In genomic region chr13:40660270-40660669, GRCh38 we compare ENCODE assay signal across 14 cellular contexts. TPM values are rescaled to one million over a fixed set of nuclear protein-coding genes. Genes with fewer than 3 reads are reported as not detected.
DNase-seq lines count a peak whose midpoint lies in the region; ATAC-seq and TF ChIP-seq lines count a peak whose summit lies in the region.
"Had no signal": no experiment of that assay in that cellular context is flagged by ENCODE, and none has a peak within 500 bp of the region (broad histone marks: within the 10 kb centered on the region; RNA-seq: fewer than 3 reads in every experiment).

No MANE protein-coding gene starts in this region.

- no peak overlapping the region for H2BK12ac ChIP-seq in mesenchymal stem cell (ENCODE audit: low read length in 2 of 2)

- H3F3A ChIP-seq in Loucy (ENCODE audit: low read depth) (no peaks in the 10 kb centered on the region), neural progenitor cell (ENCODE audit: low read depth) (peaks cover 4% of the 10 kb centered on the region)

- H3K9me3 ChIP-seq in Loucy (ENCODE audit: insufficient read depth, low read depth, low read length), result no peaks in the 10 kb centered on the region
- H3K9me3 ChIP-seq in gastrocnemius medialis, result no peaks in the 10 kb centered on the region
- no peaks in the 10 kb centered on the region for H3K9me3 ChIP-seq in neural progenitor cell (ENCODE audit: low read depth)
- no peaks in the 10 kb centered on the region for H3K9me3 ChIP-seq in mesenchymal stem cell (ENCODE audit: control insufficient read depth, low read length)
- H3K9me3 ChIP-seq: body of pancreas, tibial artery had no signal

- H3K27ac ChIP-seq in gastrocnemius medialis, result peak overlapping the region; percentile 96 to 99 (median 98)
- no peak overlapping the region for H3K27ac ChIP-seq in neural progenitor cell
- H3K27ac ChIP-seq in mesenchymal stem cell (ENCODE audit: low read length, poor library complexity, severe bottlenecking), result no peak overlapping the region
- H3K27ac ChIP-seq: body of pancreas, tibial artery had no signal

- H3K36me3 Mint-ChIP-seq in T-helper 1 cell treated with Interleukin-12 subunit alpha and Interleukin-12 subunit beta and Interleukin-4 antibody, amounts not matched to agents 30 μg/mL and 1 μg/mL, for 36 hours (ENCODE audit: low read depth), result peaks cover 26% of the 10 kb centered on the region
- peaks cover 10% of the 10 kb centered on the region for H3K36me3 Mint-ChIP-seq in dendritic cell treated with granulocyte-macrophage colony-stimulating factor and Interleukin-4, amounts not matched to agents 40 ng/mL and 50 ng/mL, for 4 days (ENCODE audit: low read depth)
- peaks cover 9% of the 10 kb centered on the region for H3K36me3 Mint-ChIP-seq in neural progenitor cell

- in situ Hi-C loops in gastrocnemius medialis (cut with MboI; ENCODE audit: low sequenced_read_pairs in 4 of 4), result loop anchor here (10.0 to 25.0 kb wide), 4 partner anchors 123 to 425 kb away; no protein-coding TSS in a partner anchor

- no peak for TF ChIP-seq CTCF in Loucy (conservative IDR thresholded peaks at IDR 0.05; ENCODE audit: low read length)
- TF ChIP-seq CTCF in gastrocnemius medialis (IDR thresholded peaks at IDR 0.05 in 4 of 5, conservative IDR thresholded peaks at IDR 0.05 in 1 of 5), result no peak
- no peak for TF ChIP-seq CTCF in neural progenitor cell (IDR thresholded peaks at IDR 0.05)

- ATAC-seq in gastrocnemius medialis, result no peak
- ATAC-seq: activated CD8-positive, alpha-beta memory T cell treated with anti-CD3 and anti-CD28 coated beads, Interleukin-2, amount 10 ng/mL, durations not matched to agents 7 days and 5 days; body of pancreas had no signal

- H3K9ac ChIP-seq in Loucy (ENCODE audit: low read depth, low read length, poor library complexity, severe bottlenecking), result peak overlapping the region; percentile 38
- no peak overlapping the region for H3K9ac ChIP-seq in neural progenitor cell
- no peak overlapping the region for H3K9ac ChIP-seq in mesenchymal stem cell (ENCODE audit: low read length)

- H3K36me3 ChIP-seq in Loucy (ENCODE audit: insufficient read depth, low read length) (no peaks in the 10 kb centered on the region), gastrocnemius medialis (no peaks in the 10 kb centered on the region), neural progenitor cell (no peaks in the 10 kb centered on the region), mesenchymal stem cell (ENCODE audit: control insufficient read depth in 1 of 2, insufficient read depth in 2 of 2, low read depth in 1 of 2, low read length in 2 of 2) (no peaks in the 10 kb centered on the region)
- H3K36me3 ChIP-seq: tibial artery had no signal

- H4K20me1 ChIP-seq in Loucy (ENCODE audit: insufficient read depth, low read length, poor library complexity, severe bottlenecking), result peaks cover 2% of the 10 kb centered on the region
- H4K20me1 ChIP-seq in neural progenitor cell (ENCODE audit: low read depth), result peaks cover 22% of the 10 kb centered on the region

- WGBS in mesenchymal stem cell, result no CpG with 5 or more reads among the region's 4 CpGs

- no peak overlapping the region for H3K23ac ChIP-seq in mesenchymal stem cell (ENCODE audit: low read length in 2 of 2)

- no peak overlapping the region for H2AK5ac ChIP-seq in mesenchymal stem cell (ENCODE audit: low read length, severe bottlenecking)

- H3K27me3 ChIP-seq in Loucy (ENCODE audit: insufficient read depth, low read length, poor library complexity, severe bottlenecking), result no peaks in the 10 kb centered on the region
- H3K27me3 ChIP-seq in gastrocnemius medialis, result no peaks in the 10 kb centered on the region
- peaks cover 28% of the 10 kb centered on the region for H3K27me3 ChIP-seq in neural progenitor cell
- H3K27me3 ChIP-seq in mesenchymal stem cell (ENCODE audit: control insufficient read depth in 1 of 2, insufficient read depth in 1 of 2, low read length in 2 of 2), result no peaks in the 10 kb centered on the region
- H3K27me3 ChIP-seq: body of pancreas, tibial artery had no signal

- no peak overlapping the region for H2BK15ac ChIP-seq in mesenchymal stem cell (ENCODE audit: low read depth, poor library complexity, severe bottlenecking)

- H3K27ac Mint-ChIP-seq in T-helper 1 cell treated with Interleukin-12 subunit alpha and Interleukin-12 subunit beta and Interleukin-4 antibody, amounts not matched to agents 30 μg/mL and 1 μg/mL, for 36 hours, result peak overlapping the region; percentile 8
- H3K27ac Mint-ChIP-seq in dendritic cell treated with granulocyte-macrophage colony-stimulating factor and Interleukin-4, amounts not matched to agents 40 ng/mL and 50 ng/mL, for 4 days, result peak overlapping the region; percentile 11
- H3K27ac Mint-ChIP-seq in neural progenitor cell, result no peak overlapping the region
- H3K27ac Mint-ChIP-seq: activated CD8-positive, alpha-beta memory T cell treated with anti-CD3 and anti-CD28 coated beads, Interleukin-2, amount 10 ng/mL, durations not matched to agents 7 days and 5 days; HFFc6 had no signal

- no peak for TF ChIP-seq POLR2A in gastrocnemius medialis (IDR thresholded peaks at IDR 0.05)

- H3K9me2 ChIP-seq in Loucy (replicated peaks; ENCODE audit: low read depth, low read length), result no peaks in the 10 kb centered on the region

- H3K4me3 Mint-ChIP-seq in T-helper 1 cell treated with Interleukin-12 subunit alpha and Interleukin-12 subunit beta and Interleukin-4 antibody, amounts not matched to agents 30 μg/mL and 1 μg/mL, for 36 hours, result no peak overlapping the region
- no peak overlapping the region for H3K4me3 Mint-ChIP-seq in dendritic cell treated with granulocyte-macrophage colony-stimulating factor and Interleukin-4, amounts not matched to agents 40 ng/mL and 50 ng/mL, for 4 days
- H3K4me3 Mint-ChIP-seq in neural progenitor cell, result no peak overlapping the region
- H3K4me3 Mint-ChIP-seq: activated CD8-positive, alpha-beta memory T cell treated with anti-CD3 and anti-CD28 coated beads, Interleukin-2, amount 10 ng/mL, durations not matched to agents 7 days and 5 days; HFFc6 had no signal

- H3K9me3 Mint-ChIP-seq in T-helper 1 cell treated with Interleukin-12 subunit alpha and Interleukin-12 subunit beta and Interleukin-4 antibody, amounts not matched to agents 30 μg/mL and 1 μg/mL, for 36 hours, result peaks cover 8% of the 10 kb centered on the region
- peaks cover 7% of the 10 kb centered on the region for H3K9me3 Mint-ChIP-seq in dendritic cell treated with granulocyte-macrophage colony-stimulating factor and Interleukin-4, amounts not matched to agents 40 ng/mL and 50 ng/mL, for 4 days
- H3K9me3 Mint-ChIP-seq in neural progenitor cell, result peaks cover 9% of the 10 kb centered on the region
- H3K9me3 Mint-ChIP-seq: HFFc6 had no signal

- intact Hi-C loops in dendritic cell treated with granulocyte-macrophage colony-stimulating factor and Interleukin-4, amounts not matched to agents 40 ng/mL and 50 ng/mL, for 4 days (cut with micrococcal nuclease), result loop anchor here (10.0 kb wide), 2 partner anchors 45 to 115 kb away; partner anchors contain the start of gene MRPS31
- intact Hi-C loops in gastrocnemius medialis (cut with DNase I; ENCODE audit: low total_unique reads), result loop anchor here (5.0 to 10.0 kb wide), 4 partner anchors 48 to 405 kb away; partner anchors contain the start of gene WBP4

- peak overlapping the region; percentile 40 for H3K4me2 ChIP-seq in Loucy (ENCODE audit: low read depth, low read length, poor library complexity, severe bottlenecking)
- no peak overlapping the region for H3K4me2 ChIP-seq in neural progenitor cell
- H3K4me2 ChIP-seq in mesenchymal stem cell (ENCODE audit: low read length, poor library complexity, severe bottlenecking), result no peak overlapping the region

- no peak overlapping the region for H2AFZ ChIP-seq in Loucy (ENCODE audit: low read length)
- no peak overlapping the region for H2AFZ ChIP-seq in neural progenitor cell (replicated peaks)
- no peak overlapping the region for H2AFZ ChIP-seq in mesenchymal stem cell (ENCODE audit: low read depth, low read length)

- peaks cover 71% of the 10 kb centered on the region for H3K79me2 ChIP-seq in Loucy (ENCODE audit: insufficient read depth, low read length)
- peaks cover 70% of the 10 kb centered on the region for H3K79me2 ChIP-seq in neural progenitor cell (ENCODE audit: low read depth)

- H3K4me1 ChIP-seq in Loucy (ENCODE audit: insufficient read depth, low read length, poor library complexity, severe bottlenecking) (peaks cover 40% of the 10 kb centered on the region), gastrocnemius medialis (peaks cover 63 to 71% of the 10 kb centered on the region in 2 donors), neural progenitor cell (peaks cover 32% of the 10 kb centered on the region), mesenchymal stem cell (ENCODE audit: control insufficient read depth, insufficient read depth, low read depth, low read length) (no peaks in the 10 kb centered on the region)

- no peak overlapping the region for H3K4ac ChIP-seq in mesenchymal stem cell (ENCODE audit: low read depth in 1 of 2, low read length in 2 of 2)

- H3K27me3 Mint-ChIP-seq in T-helper 1 cell treated with Interleukin-12 subunit alpha and Interleukin-12 subunit beta and Interleukin-4 antibody, amounts not matched to agents 30 μg/mL and 1 μg/mL, for 36 hours (ENCODE audit: low read depth), result no peaks in the 10 kb centered on the region
- H3K27me3 Mint-ChIP-seq in dendritic cell treated with granulocyte-macrophage colony-stimulating factor and Interleukin-4, amounts not matched to agents 40 ng/mL and 50 ng/mL, for 4 days, result peaks cover 2% of the 10 kb centered on the region
- peaks cover 5% of the 10 kb centered on the region for H3K27me3 Mint-ChIP-seq in neural progenitor cell (ENCODE audit: insufficient read depth, low read depth)
- H3K27me3 Mint-ChIP-seq: activated CD8-positive, alpha-beta memory T cell treated with anti-CD3 and anti-CD28 coated beads, Interleukin-2, amount 10 ng/mL, durations not matched to agents 7 days and 5 days had no signal

- H3K4me3 ChIP-seq in Loucy (ENCODE audit: low read length, poor library complexity, severe bottlenecking), result no peak overlapping the region
- H3K4me3 ChIP-seq in gastrocnemius medialis, result peak overlapping the region; percentile 0 to 96 (median 82)
- no peak overlapping the region for H3K4me3 ChIP-seq in neural progenitor cell
- H3K4me3 ChIP-seq in mesenchymal stem cell (ENCODE audit: insufficient read depth in 1 of 2, low read depth in 1 of 2, low read length in 2 of 2), result no peak overlapping the region
- H3K4me3 ChIP-seq: body of pancreas, tibial artery had no signal

- H3K4me1 Mint-ChIP-seq in T-helper 1 cell treated with Interleukin-12 subunit alpha and Interleukin-12 subunit beta and Interleukin-4 antibody, amounts not matched to agents 30 μg/mL and 1 μg/mL, for 36 hours (ENCODE audit: low read depth), result peaks cover 48% of the 10 kb centered on the region
- peaks cover 57% of the 10 kb centered on the region for H3K4me1 Mint-ChIP-seq in dendritic cell treated with granulocyte-macrophage colony-stimulating factor and Interleukin-4, amounts not matched to agents 40 ng/mL and 50 ng/mL, for 4 days (ENCODE audit: low read depth)
- H3K4me1 Mint-ChIP-seq in neural progenitor cell, result peaks cover 23% of the 10 kb centered on the region

- no peak overlapping the region for H3K18ac ChIP-seq in mesenchymal stem cell (ENCODE audit: low read depth in 1 of 2, low read length in 2 of 2)

- DNase-seq in T-helper 1 cell (no peak), gastrocnemius medialis (no peak), NCI-H2029 treated with DMSO at 0.1 percent for 48 hours (lab: John Stamatoyannopoulos, UW) (no peak), neural progenitor cell (ENCODE audit: low spot score) (no peak), mesenchymal stem cell (no peak)
- DNase-seq: activated CD8-positive, alpha-beta memory T cell treated with anti-CD3 and anti-CD28 coated beads, Interleukin-2, amount 10 ng/mL, durations not matched to agents 7 days and 5 days; body of pancreas; HFFc6; NCI-H146; T-helper 2 cell; tibial artery had no signal

- H4K91ac ChIP-seq in mesenchymal stem cell (ENCODE audit: low read length), result no peak overlapping the region

- H2BK5ac ChIP-seq in mesenchymal stem cell (ENCODE audit: low read depth, low read length, poor library complexity, severe bottlenecking), result no peak overlapping the region

- H3K14ac ChIP-seq in mesenchymal stem cell (ENCODE audit: low read length in 2 of 2), result no peak overlapping the region

- no peak overlapping the region for H4K8ac ChIP-seq in mesenchymal stem cell (ENCODE audit: low read length)

- no peak overlapping the region for H2BK120ac ChIP-seq in mesenchymal stem cell (ENCODE audit: low read depth, low read length)

- peaks cover 17% of the 10 kb centered on the region for H3K79me1 ChIP-seq in mesenchymal stem cell (replicated peaks; ENCODE audit: low read length, poor library complexity, severe bottlenecking)

RNA-seq across cellular contexts. Expression of gene FOXO1, which starts 6.2 kb away (rescaled TPM):
- total RNA-seq in gastrocnemius medialis, result 100 to 1,000 TPM; 117 to 250 (median 159) TPM
- 3.7 and 3.8 TPM in 2 replicates for total RNA-seq in neural progenitor cell (ENCODE audit: low replicate concordance)
- polyA plus RNA-seq in mesenchymal stem cell (2013, experiment 1 of 2), result 1.2 TPM
- polyA plus RNA-seq in mesenchymal stem cell (2013, experiment 2 of 2), result 1.1 TPM

Comparison
In these comparisons a context has a peak if more than half of its experiments do, and no peak if none do; other contexts are left out.
1. H3K4me3 ChIP-seq: peak in gastrocnemius medialis (4 of 4); none in Loucy (single experiment), neural progenitor cell (single experiment) and mesenchymal stem cell (0 of 2).
2. H3K27ac ChIP-seq: peak in gastrocnemius medialis (4 of 4); none in neural progenitor cell (single experiment) and mesenchymal stem cell (single experiment).
3. RNA of gene FOXO1, which starts 6.2 kb away (total RNA-seq): 117 to 250 TPM in gastrocnemius medialis; 3.7 to 3.8 TPM in neural progenitor cell; every median in the first group is over 10 times any median in the second.